ENCODE assay signal across 8 cellular contexts in genomic region chr17:32349854-32350661, GRCh38. TPM values are rescaled to one million over a fixed set of nuclear protein-coding genes. Genes with fewer than 3 reads are reported as not detected.
DNase-seq lines count a peak whose midpoint lies in the region; ATAC-seq, FAIRE-seq and TF ChIP-seq lines count a peak whose summit lies in the region.

ZNF207 (plus strand) TSS chr17:32350157; CDS start chr17:32350286, 129 bp downstream.

- DNase-seq in D721Med (ENCODE audit: insufficient read length, low spot score) (peak; percentile 60), OCI-M2 (lab: John Stamatoyannopoulos, UW; ENCODE audit: unreplicated experiment) (peak; percentile 71), activated T-cell treated with anti-CD3 and anti-CD28 coated beads for 4 hours (peak; percentile 92), epithelial cell of esophagus (ENCODE audit: low read depth) (peak; percentile 97)
- DNase-seq in stimulated activated CD8-positive, alpha-beta memory T cell treated with anti-CD3 and anti-CD28 coated beads, Interleukin-4, amount 100 ng/mL, for 1 hour (ENCODE audit: low read depth in 2 of 2, low spot score in 1 of 2): peak; percentile 81 to 91

- peak; percentile 90 for ATAC-seq in GM21528 (IDR thresholded peaks at IDR 0.05; ENCODE audit: low FRiP score, unreplicated experiment)

- peak within 1 kb of the TSS; percentile 100 for H3K4me3 ChIP-seq in epithelial cell of esophagus (ENCODE audit: low read length)
- H3K4me3 ChIP-seq in mononuclear cell (ENCODE audit: low read length): peak within 1 kb of the TSS; percentile 100

- H3K27me3 ChIP-seq in mononuclear cell (ENCODE audit: insufficient read depth, low read length): no peaks in the 10 kb centered on the region

- H3K4me1 Mint-ChIP-seq in IgD-negative memory B cell: peaks cover 25 to 32% (median 28%) of the 10 kb centered on the region in 3 donors

- H3K4me3 Mint-ChIP-seq in IgD-negative memory B cell: peak within 1 kb of the TSS; percentile 97 to 100 (median 99)

- no peaks in the 10 kb centered on the region for H3K9me3 Mint-ChIP-seq in IgD-negative memory B cell

- FAIRE-seq in D721Med (lab: Jason Lieb, UNC): no peak

- no peaks in the 10 kb centered on the region for H3K9me3 ChIP-seq in mononuclear cell (ENCODE audit: low read depth, low read length)

- peaks cover 39% of the 10 kb centered on the region for H3K4me1 ChIP-seq in mononuclear cell (ENCODE audit: insufficient read depth, low read length)

- H3K36me3 Mint-ChIP-seq in IgD-negative memory B cell: peaks cover 8% of the 10 kb centered on the region

- peak within 1 kb of the TSS; percentile 96 to 100 (median 99) for H3K27ac Mint-ChIP-seq in IgD-negative memory B cell

- no peaks in the 10 kb centered on the region for H3K27me3 Mint-ChIP-seq in IgD-negative memory B cell

- TF ChIP-seq CTCF in D721Med (IDR thresholded peaks at IDR 0.05; ENCODE audit: insufficient read depth, missing control alignments) (no peak), epithelial cell of esophagus (IDR thresholded peaks at IDR 0.05; ENCODE audit: insufficient read depth, low read depth, low read length, missing control alignments) (no peak)

RNA-seq across cellular contexts. Expression of gene ZNF207, which starts in this region (rescaled TPM):
- 141 TPM for polyA plus RNA-seq in IgD-negative memory B cell
- 281 TPM for total RNA-seq in mononuclear cell

Comparison
In these comparisons a context has a peak if more than half of its experiments do, and no peak if none do; other contexts are left out.
1. Peak in every context shown above with its lines: DNase-seq, ATAC-seq and H3K4me3 ChIP-seq.